ENCODE assay signal across 24 cellular contexts in genomic region chr6:154347981-154348380, GRCh38.
"Had no signal": no experiment of that assay in that cellular context is flagged by ENCODE, and none has a peak within 500 bp of the region (broad histone marks: within the 10 kb centered on the region; RNA-seq: fewer than 3 reads in every experiment).

No MANE protein-coding gene starts in this region.

- ATAC-seq: activated T-cell treated with anti-CD3 and anti-CD28 coated beads, Interleukin-2, amount 50 U/mL, for 72 hours; heart left ventricle; left lobe of liver; naive thymus-derived CD8-positive, alpha-beta T cell; psoas muscle; right cardiac atrium had no signal

- H3K27me3 ChIP-seq: heart left ventricle, ovary, tibial nerve, uterus had no signal

- H3K4me1 ChIP-seq: psoas muscle, uterus had no signal

- H3K4me3 ChIP-seq: coronary artery, heart left ventricle, ovary, psoas muscle, skin epidermis, tibial nerve, uterus had no signal

- H3K9me3 ChIP-seq: ovary, psoas muscle, tibial nerve, uterus had no signal

- H3K36me3 ChIP-seq: heart left ventricle, ovary, tibial nerve, uterus had no signal

- DNase-seq: activated CD4-positive, alpha-beta memory T cell treated with anti-CD3 and anti-CD28 coated beads for 36 hours; activated CD4-positive, alpha-beta T cell treated with anti-CD3 and anti-CD28 coated beads for 48 hours; activated effector memory CD4-positive, alpha-beta T cell treated with Interleukin-2 at 50 U/mL for 16 hours; activated naive CD4-positive, alpha-beta T cell treated with anti-CD3 and anti-CD28 coated beads for 36 hours; activated naive CD8-positive, alpha-beta T cell treated with anti-CD3 and anti-CD28 coated beads, Interleukin-2, amount 10 ng/mL, durations not matched to agents 7 days and 5 days; activated T-cell treated with anti-CD3 and anti-CD28 coated beads, Interleukin-2, amount 50 U/mL, for 72 hours; amygdala; cerebellar nuclear complex; endodermal cell; heart left ventricle; mammary epithelial cell; naive thymus-derived CD8-positive, alpha-beta T cell; ovary; psoas muscle; right cardiac atrium; stimulated activated CD4-positive, alpha-beta T cell treated with anti-CD3 and anti-CD28 coated beads, Interleukin-1b, Interleukin-23, amount 100 ng/mL, for 48 hours; substantia nigra; T-helper 2 cell; uterus had no signal

- FAIRE-seq: islet of Langerhans had no signal
